In the genomic region with DNA sequence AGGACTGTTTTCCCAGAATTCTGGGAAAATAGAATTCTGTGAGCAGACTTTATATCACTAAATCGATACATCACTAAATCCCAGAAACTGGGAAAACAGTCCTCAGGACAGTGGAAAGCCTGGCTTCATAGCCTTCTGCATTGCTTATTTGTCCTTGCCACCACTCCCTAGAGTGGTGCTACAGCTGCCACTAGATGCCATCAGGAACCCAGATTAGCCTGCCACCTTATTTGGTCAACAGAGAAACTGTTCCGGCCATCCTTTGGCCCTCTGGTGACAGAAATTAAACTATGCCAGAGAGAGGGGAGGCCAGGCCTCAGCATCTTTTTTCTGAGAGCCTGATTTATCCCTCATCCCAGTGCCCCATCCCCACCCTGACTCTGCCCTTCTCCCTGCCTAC, we compare ENCODE assay signal across 1 cellular context.
TF ChIP-seq lines count a peak whose summit lies in the region.

No MANE protein-coding gene starts in this region.

TF ChIP-seq in GM12878, 131 proteins besides CTCF, POLR2A, EP300 and RAD21:
- no peak for TF ChIP-seq POLR2AphosphoS5 (IDR thresholded peaks at IDR 0.05; ENCODE audit: low read length)
- TF ChIP-seq, protein P1, sequence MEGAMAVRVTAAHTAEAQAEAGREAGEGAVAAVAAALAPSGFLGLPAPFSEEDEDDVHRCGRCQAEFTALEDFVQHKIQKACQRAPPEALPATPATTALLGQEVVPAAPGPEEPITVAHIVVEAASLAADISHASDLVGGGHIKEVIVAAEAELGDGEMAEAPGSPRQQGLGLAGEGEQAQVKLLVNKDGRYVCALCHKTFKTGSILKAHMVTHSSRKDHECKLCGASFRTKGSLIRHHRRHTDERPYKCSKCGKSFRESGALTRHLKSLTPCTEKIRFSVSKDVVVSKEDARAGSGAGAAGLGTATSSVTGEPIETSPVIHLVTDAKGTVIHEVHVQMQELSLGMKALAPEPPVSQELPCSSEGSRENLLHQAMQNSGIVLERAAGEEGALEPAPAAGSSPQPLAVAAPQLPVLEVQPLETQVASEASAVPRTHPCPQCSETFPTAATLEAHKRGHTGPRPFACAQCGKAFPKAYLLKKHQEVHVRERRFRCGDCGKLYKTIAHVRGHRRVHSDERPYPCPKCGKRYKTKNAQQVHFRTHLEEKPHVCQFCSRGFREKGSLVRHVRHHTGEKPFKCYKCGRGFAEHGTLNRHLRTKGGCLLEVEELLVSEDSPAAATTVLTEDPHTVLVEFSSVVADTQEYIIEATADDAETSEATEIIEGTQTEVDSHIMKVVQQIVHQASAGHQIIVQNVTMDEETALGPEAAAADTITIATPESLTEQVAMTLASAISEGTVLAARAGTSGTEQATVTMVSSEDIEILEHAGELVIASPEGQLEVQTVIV (IDR thresholded peaks at IDR 0.05; ENCODE audit: borderline replicate concordance, partially characterized antibody): no peak
- TF ChIP-seq RB1 (IDR thresholded peaks at IDR 0.05; ENCODE audit: borderline replicate concordance): no peak
- no peak for TF ChIP-seq MYB (IDR thresholded peaks at IDR 0.05; ENCODE audit: borderline replicate concordance, low read depth, low read length)
- TF ChIP-seq NFIC (IDR thresholded peaks at IDR 0.05; ENCODE audit: low read depth, low read length): no peak
